17 cellular contexts compared by ENCODE assay signal in genomic region chr14:57755018-57755521, GRCh38.
A peak's percentile ranks its signal among the peaks of the same experiment; 100 is the strongest.
DNase-seq lines count a peak whose midpoint lies in the region; ATAC-seq and TF ChIP-seq lines count a peak whose summit lies in the region.
"Had no signal": no experiment of that assay in that cellular context is flagged by ENCODE, and none has a peak within 500 bp of the region (broad histone marks: within the 10 kb centered on the region; RNA-seq: fewer than 3 reads in every experiment).

No MANE protein-coding gene starts in this region.

- TF ChIP-seq CTCF in A673 (conservative IDR thresholded peaks at IDR 0.05; ENCODE audit: low read depth, low read length) (no peak), H9 (conservative IDR thresholded peaks at IDR 0.05) (no peak), osteoblast (IDR thresholded peaks at IDR 0.05; ENCODE audit: extremely low read depth, low read depth, low read length) (no peak), tibial nerve (IDR thresholded peaks at IDR 0.05) (no peak)

- no peaks in the 10 kb centered on the region for H3K79me1 ChIP-seq in H9 (ENCODE audit: insufficient read depth, low read depth, low read length, poor library complexity, severe bottlenecking)

- intact Hi-C loops in A673 (cut with micrococcal nuclease; ENCODE audit: unreplicated experiment) = no loop called here

- no peak overlapping the region for H3K4me3 ChIP-seq in A673 (ENCODE audit: low read depth, low read length, poor library complexity, severe bottlenecking)
- H3K4me3 ChIP-seq in osteoblast (ENCODE audit: insufficient read depth, low read length) = no peak overlapping the region
- no peak overlapping the region for H3K4me3 ChIP-seq in tibial nerve
- H3K4me3 ChIP-seq: A549, SK-N-MC had no signal

- H4K20me1 ChIP-seq in H9 (ENCODE audit: control insufficient read depth, insufficient read depth, insufficient read length) (no peaks in the 10 kb centered on the region), osteoblast (ENCODE audit: insufficient read depth, low read length) (no peaks in the 10 kb centered on the region)

- H3K9me3 ChIP-seq in A673 (ENCODE audit: low read depth, low read length, poor library complexity, severe bottlenecking) (peaks cover 7% of the 10 kb centered on the region), H9 (ENCODE audit: control insufficient read depth, low read depth, low read length) (no peaks in the 10 kb centered on the region), osteoblast (ENCODE audit: low read depth, low read length) (no peaks in the 10 kb centered on the region), tibial nerve (no peaks in the 10 kb centered on the region)

- no peak for TF ChIP-seq EP300 in tibial nerve (IDR thresholded peaks at IDR 0.05)

- no peaks in the 10 kb centered on the region for H3K36me3 ChIP-seq in A673 (ENCODE audit: insufficient read depth, low read length, poor library complexity, severe bottlenecking)
- no peaks in the 10 kb centered on the region for H3K36me3 ChIP-seq in osteoblast (ENCODE audit: insufficient read depth, low read length)
- H3K36me3 ChIP-seq in tibial nerve = no peaks in the 10 kb centered on the region

- peak overlapping the region; percentile 3 for H2BK20ac ChIP-seq in H9 (ENCODE audit: low read depth, low read length, poor library complexity, severe bottlenecking)

- DNase-seq in A673 (ENCODE audit: low spot score) (peak; percentile 69), H9 (no peak), NCI-H2227 (lab: John Stamatoyannopoulos, UW; ENCODE audit: unreplicated experiment) (peak; percentile 38), fibroblast of peridontal ligament (ENCODE audit: extremely low read depth) (peak; percentile 4), GOT3 (lab: John Stamatoyannopoulos, UW) (no peak), osteoblast (ENCODE audit: insufficient read length, low spot score, missing footprints) (no peak), tibial nerve (ENCODE audit: low spot score in 2 of 2) (no peak)
- DNase-seq: DND-41, H7, MV-4-11, NCI-H446, NCI-H748 treated with DMSO at 0.1 percent for 48 hours, T-cell had no signal

- no peak overlapping the region for H3K9ac ChIP-seq in H9 (ENCODE audit: extremely low read depth, insufficient read length, low read length)

- H2AK5ac ChIP-seq in H9 (ENCODE audit: insufficient read length, low read length) = no peak overlapping the region

- CTCF ChIA-PET in A673 (lab: Charles Lee) = interaction anchor here (0.5 kb wide), 1 partner anchor 19 kb away, joined by 3 read pairs; no protein-coding TSS in a partner anchor

- H3K79me2 ChIP-seq in H9 (ENCODE audit: insufficient read depth, low read length) (no peaks in the 10 kb centered on the region), osteoblast (ENCODE audit: insufficient read depth, low read length) (no peaks in the 10 kb centered on the region)

- BruUV-seq in A673 (replicated peaks; lab: Mats Ljungman, UMichigan) = no TSS peak

- no peak overlapping the region for H2BK12ac ChIP-seq in H9 (ENCODE audit: insufficient read length, low read depth, low read length)

- H2BK5ac ChIP-seq in H9 (ENCODE audit: insufficient read length, low read length) = no peak overlapping the region

- WGBS in H9 (ENCODE audit: extremely low coverage, insufficient read length, low lambda C conversion rate) = no CpG with 5 or more reads among the region's 6 CpGs
- WGBS in tibial nerve, 2 donors = 59 to 63% methylated on average over 6 of the region's 6 CpGs

- H3K27ac ChIP-seq in A673 (ENCODE audit: low read depth, low read length, poor library complexity, severe bottlenecking) (no peak overlapping the region), H9 (ENCODE audit: insufficient read length, low read depth, low read length) (no peak overlapping the region), osteoblast (ENCODE audit: low read depth, low read length) (no peak overlapping the region), tibial nerve (no peak overlapping the region)
- H3K27ac ChIP-seq: A549, SK-N-MC had no signal

- TF ChIP-seq POLR2A in tibial nerve (IDR thresholded peaks at IDR 0.05) = no peak

- no peak for ATAC-seq in GM18861 (IDR thresholded peaks at IDR 0.05; ENCODE audit: unreplicated experiment)
- ATAC-seq: A549, T-cell had no signal

- peaks cover 18% of the 10 kb centered on the region for H3K4me1 ChIP-seq in A673 (ENCODE audit: insufficient read depth, low read length, poor library complexity, severe bottlenecking)
- H3K4me1 ChIP-seq in H9 (ENCODE audit: insufficient read depth, low read length) = no peaks in the 10 kb centered on the region
- no peaks in the 10 kb centered on the region for H3K4me1 ChIP-seq in osteoblast (ENCODE audit: insufficient read depth, low read length)
- no peaks in the 10 kb centered on the region for H3K4me1 ChIP-seq in tibial nerve

- H3K4me2 ChIP-seq in H9 (ENCODE audit: insufficient read depth, insufficient read length, low read length) (no peak overlapping the region), osteoblast (ENCODE audit: insufficient read depth, low read length) (no peak overlapping the region)
- H3K4me2 ChIP-seq: A549 had no signal

- H3K56ac ChIP-seq in H9 (ENCODE audit: insufficient read length, low read depth, low read length) = no peak overlapping the region

- POLR2A ChIA-PET in A673 (lab: Charles Lee; ENCODE audit: low non-redundant PET) = no interaction called here

- no peak overlapping the region for H3K4me3 Mint-ChIP-seq in H9
- H3K4me3 Mint-ChIP-seq: IgD-negative memory B cell, T-cell had no signal

- H3K27ac Mint-ChIP-seq in H9 = peak overlapping the region in 1 of 3 experiments; percentile 91; a peak in 1 of 7 replicates
- H3K27ac Mint-ChIP-seq: T-cell had no signal

- no peak overlapping the region for H4K91ac ChIP-seq in H9 (ENCODE audit: insufficient read length, low read depth, low read length)

- H3K9me3 Mint-ChIP-seq in H9 = no peaks in the 10 kb centered on the region

- H3K23me2 ChIP-seq in H9 (ENCODE audit: insufficient read length, low read depth, low read length, poor library complexity, severe bottlenecking) = no peaks in the 10 kb centered on the region

- H4K5ac ChIP-seq in H9 (ENCODE audit: insufficient read length, low read depth, low read length) = no peak overlapping the region

- no peak overlapping the region; the same call in 1 of the 2 replicates for H3K14ac ChIP-seq in H9 (ENCODE audit: insufficient read depth, low read length)

- no peaks in the 10 kb centered on the region; the same call in 1 of the 2 replicates for H3K27me3 Mint-ChIP-seq in H9 (ENCODE audit: low read depth)
- H3K27me3 Mint-ChIP-seq: IgD-negative memory B cell, T-cell had no signal

- no peak overlapping the region for H3K4ac ChIP-seq in H9 (ENCODE audit: low read depth, low read length)

- H3T11ph ChIP-seq in H9 (ENCODE audit: low read length) = no peak overlapping the region

- H3K27me3 ChIP-seq in A673 (replicated peaks; ENCODE audit: insufficient read depth, low read depth, low read length, poor library complexity) = no peaks in the 10 kb centered on the region
- H3K27me3 ChIP-seq in H9 (ENCODE audit: insufficient read depth, low read length) = no peaks in the 10 kb centered on the region
- no peaks in the 10 kb centered on the region for H3K27me3 ChIP-seq in osteoblast (ENCODE audit: insufficient read depth, low read length)
- H3K27me3 ChIP-seq in tibial nerve = no peaks in the 10 kb centered on the region

- no peak overlapping the region for H2BK120ac ChIP-seq in H9 (ENCODE audit: low read depth, low read length, poor library complexity, severe bottlenecking)

- H3K4me1 Mint-ChIP-seq in H9 = peaks cover 18 to 19% of the 10 kb centered on the region in 2 experiments
- H3K4me1 Mint-ChIP-seq: IgD-negative memory B cell, T-cell had no signal

- no peak overlapping the region for H4K8ac ChIP-seq in H9 (replicated peaks; ENCODE audit: insufficient read length, low read depth, low read length)

- no peak overlapping the region for H3K18ac ChIP-seq in H9 (ENCODE audit: insufficient read length, low read depth, low read length)

- H2AFZ ChIP-seq in H9 (ENCODE audit: low read length) = no peak overlapping the region
- no peak overlapping the region for H2AFZ ChIP-seq in osteoblast (ENCODE audit: low read length)

- no peak overlapping the region for H3K23ac ChIP-seq in H9 (ENCODE audit: insufficient read length, low read depth, low read length)

- H3K36me3 Mint-ChIP-seq in H9 (ENCODE audit: insufficient read depth in 1 of 3, low read depth in 3 of 3) = no peaks in the 10 kb centered on the region
- H3K36me3 Mint-ChIP-seq: T-cell had no signal

- H2BK15ac ChIP-seq in H9 (ENCODE audit: low read depth, low read length) = no peak overlapping the region; the same call in 1 of the 2 replicates

Comparison
In these comparisons a context has a peak if more than half of its experiments do, and no peak if none do; other contexts are left out.
1. DNase-seq: peak in A673 (single experiment), NCI-H2227 (single experiment) and fibroblast of peridontal ligament (single experiment); none in H9 (single experiment), GOT3 (single experiment), osteoblast (single experiment) and tibial nerve (0 of 2).